21 cellular contexts compared by ENCODE assay signal in genomic region chrX:21930986-21931385, GRCh38.
"Had no signal": no experiment of that assay in that cellular context is flagged by ENCODE, and none has a peak within 500 bp of the region (broad histone marks: within the 10 kb centered on the region; RNA-seq: fewer than 3 reads in every experiment).

No MANE protein-coding gene starts in this region.

- H3K36me3 Mint-ChIP-seq: brain, WTC11 had no signal

- H3K27ac ChIP-seq: psoas muscle, right lobe of liver, testis, upper lobe of left lung had no signal

- H3K4me1 ChIP-seq: psoas muscle, right lobe of liver, testis, upper lobe of left lung had no signal

- ATAC-seq: psoas muscle, T-helper 17 cell, WTC11 had no signal

- H3K27me3 Mint-ChIP-seq: activated CD4-positive, alpha-beta T cell treated with anti-CD3 and anti-CD28 coated beads, Interleukin-2, amount 10 ng/mL, durations not matched to agents 7 days and 5 days; brain; central memory CD8-positive, alpha-beta T cell; dendritic cell treated with granulocyte-macrophage colony-stimulating factor and Interleukin-4, amounts not matched to agents 40 ng/mL and 50 ng/mL, for 4 days; stimulated activated naive CD8-positive, alpha-beta T cell treated with anti-CD3 and anti-CD28 coated beads, Interleukin-15, amount 100 ng/mL, for 72 hours; T-helper 17 cell had no signal

- H3K4me1 Mint-ChIP-seq: T-helper 17 cell had no signal

- H3K4me3 Mint-ChIP-seq: activated CD4-positive, alpha-beta T cell treated with anti-CD3 and anti-CD28 coated beads, Interleukin-2, amount 10 ng/mL, durations not matched to agents 7 days and 5 days; brain; central memory CD8-positive, alpha-beta T cell; dendritic cell treated with granulocyte-macrophage colony-stimulating factor and Interleukin-4, amounts not matched to agents 40 ng/mL and 50 ng/mL, for 4 days; stimulated activated naive CD8-positive, alpha-beta T cell treated with anti-CD3 and anti-CD28 coated beads, Interleukin-15, amount 100 ng/mL, for 72 hours; T-helper 17 cell; WTC11 had no signal

- H3K27me3 ChIP-seq: right lobe of liver, testis, upper lobe of left lung had no signal

- DNase-seq: activated CD4-positive, alpha-beta T cell treated with anti-CD3 and anti-CD28 coated beads, Interleukin-2, amount 10 ng/mL, durations not matched to agents 7 days and 5 days; activated effector memory CD4-positive, alpha-beta T cell treated with anti-CD3 and anti-CD28 coated beads, Interleukin-2, amount 50 U/mL, for 16 hours; activated T-cell treated with anti-CD3 and anti-CD28 coated beads for 4 hours; amygdala; effector memory CD4-positive, alpha-beta T cell; foreskin melanocyte; kidney glomerular epithelial cell; psoas muscle; right lobe of liver; stimulated activated CD4-positive, alpha-beta T cell treated with anti-CD3 and anti-CD28 coated beads, Interleukin-4, amount 100 ng/mL, for 4 hours; stimulated activated CD8-positive, alpha-beta memory T cell treated with anti-CD3 and anti-CD28 coated beads, Interleukin-4, amount 100 ng/mL, for 48 hours; stimulated activated naive CD8-positive, alpha-beta T cell treated with anti-CD3 and anti-CD28 coated beads, Interleukin-15, amount 100 ng/mL, for 72 hours; T-helper 17 cell; testis; upper lobe of left lung had no signal

- H3K36me3 ChIP-seq: right lobe of liver, upper lobe of left lung had no signal

- H3K27ac Mint-ChIP-seq: activated CD4-positive, alpha-beta T cell treated with anti-CD3 and anti-CD28 coated beads, Interleukin-2, amount 10 ng/mL, durations not matched to agents 7 days and 5 days; activated naive CD4-positive, alpha-beta T cell treated with anti-CD3 and anti-CD28 coated beads, Interleukin-2, amount 50 U/mL, for 72 hours; stimulated activated naive CD8-positive, alpha-beta T cell treated with anti-CD3 and anti-CD28 coated beads, Interleukin-15, amount 100 ng/mL, for 72 hours; T-helper 17 cell; WTC11 had no signal

- H3K4me3 ChIP-seq: psoas muscle, right lobe of liver, smooth muscle cell, testis, upper lobe of left lung had no signal

- H3K9me3 ChIP-seq: psoas muscle, right lobe of liver, testis, upper lobe of left lung had no signal
